19 cellular contexts compared by ENCODE assay signal in the genomic region with DNA sequence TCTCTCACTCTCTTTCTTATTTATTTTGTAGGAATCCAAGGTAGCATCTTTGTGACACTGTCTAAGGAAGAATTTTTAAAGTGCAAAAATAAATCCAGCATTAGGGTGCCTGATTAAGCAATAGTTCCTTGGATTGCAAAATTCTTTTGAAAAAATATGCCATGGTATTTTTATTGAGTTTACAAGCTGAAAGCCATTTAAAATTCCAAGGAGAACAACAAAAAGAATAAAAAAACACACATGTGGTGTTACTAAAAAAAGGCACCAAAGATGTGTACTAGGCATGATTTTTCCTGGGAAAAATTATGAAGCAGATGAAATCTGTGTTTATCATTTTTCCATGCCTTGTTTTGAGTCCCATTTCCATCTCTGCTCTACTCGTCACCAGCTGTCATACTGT.
DNase-seq lines count a peak whose midpoint lies in the region; ATAC-seq and TF ChIP-seq lines count a peak whose summit lies in the region.
"Had no signal": no experiment of that assay in that cellular context is flagged by ENCODE, and none has a peak within 500 bp of the region (broad histone marks: within the 10 kb centered on the region; RNA-seq: fewer than 3 reads in every experiment).

No MANE protein-coding gene starts in this region.

- 38% methylated on average over 1 of the region's 1 CpG for WGBS in smooth muscle cell (ENCODE audit: low lambda C conversion rate)

- ATAC-seq in HG02870 (IDR thresholded peaks at IDR 0.05; ENCODE audit: unreplicated experiment), result no peak
- no peak for ATAC-seq in HG02938 (IDR thresholded peaks at IDR 0.05; ENCODE audit: unreplicated experiment)
- ATAC-seq: activated CD8-positive, alpha-beta T cell treated with anti-CD3 and anti-CD28 coated beads, Interleukin-2, amount 10 ng/mL, durations not matched to agents 7 days and 5 days; heart left ventricle; left lung had no signal

- no peak overlapping the region for H2AFZ ChIP-seq in smooth muscle cell (ENCODE audit: low read depth)

- TF ChIP-seq CTCF in foreskin fibroblast (IDR thresholded peaks at IDR 0.05; ENCODE audit: low read depth, low read length) (no peak), smooth muscle cell (IDR thresholded peaks at IDR 0.05; ENCODE audit: borderline replicate concordance, insufficient read depth, poor library complexity, severe bottlenecking) (no peak)

- H3K9me3 ChIP-seq in adipocyte (ENCODE audit: control insufficient read depth, low read length) (no peaks in the 10 kb centered on the region), smooth muscle cell (replicated peaks; ENCODE audit: low read depth) (no peaks in the 10 kb centered on the region)
- H3K9me3 ChIP-seq: Caco-2, left lung had no signal

- H3K79me2 ChIP-seq in smooth muscle cell (ENCODE audit: low read depth), result no peaks in the 10 kb centered on the region

- DNase-seq in EH (ENCODE audit: low read depth) (peak; percentile 68), adipocyte (ENCODE audit: low read depth) (peak; percentile 76), foreskin fibroblast (peak; percentile 9 to 58), smooth muscle cell (lab: John Stamatoyannopoulos, UW; ENCODE audit: unreplicated experiment) (no peak)
- DNase-seq in activated CD4-positive, alpha-beta T cell treated with anti-CD3 and anti-CD28 coated beads, Interleukin-2, amount 50 U/mL, for 1 hour, result no peak
- DNase-seq: activated CD4-positive, CD25-positive, alpha-beta regulatory T cell; activated CD8-positive, alpha-beta T cell treated with anti-CD3 and anti-CD28 coated beads, Interleukin-2, amount 10 ng/mL, durations not matched to agents 7 days and 5 days; activated naive CD4-positive, alpha-beta T cell; activated T-cell treated with anti-CD3 and anti-CD28 coated beads, Interleukin-2, amount 50 U/mL, for 24 hours; amygdala; Caco-2; erythroblast; heart left ventricle; left lung; NCI-H748 treated with DMSO at 0.1 percent for 48 hours; nucleus accumbens; T1000 had no signal

- no peaks in the 10 kb centered on the region for H3K36me3 ChIP-seq in adipocyte (ENCODE audit: control insufficient read depth, insufficient read depth, low read length, severe bottlenecking)
- H3K36me3 ChIP-seq in smooth muscle cell (ENCODE audit: low read depth), result no peaks in the 10 kb centered on the region
- H3K36me3 ChIP-seq: heart left ventricle, left lung had no signal

- H3K27me3 ChIP-seq in adipocyte (replicated peaks; ENCODE audit: control insufficient read depth, insufficient read depth, low read length), result no peaks in the 10 kb centered on the region
- H3K27me3 ChIP-seq in smooth muscle cell (ENCODE audit: low read depth), result no peaks in the 10 kb centered on the region
- H3K27me3 ChIP-seq: heart left ventricle, left lung had no signal

- peak overlapping the region; percentile 9 for H3K27ac ChIP-seq in smooth muscle cell (ENCODE audit: low read depth)

- peaks cover 5% of the 10 kb centered on the region for H3F3A ChIP-seq in smooth muscle cell (ENCODE audit: low read depth)

- H4K20me1 ChIP-seq in smooth muscle cell (ENCODE audit: low read depth), result no peaks in the 10 kb centered on the region

- H3K4me2 ChIP-seq in smooth muscle cell, result peak overlapping the region; percentile 37

- H3K4me1 ChIP-seq in adipocyte (ENCODE audit: control insufficient read depth, insufficient read depth, low read length), result peaks cover 13% of the 10 kb centered on the region
- no peaks in the 10 kb centered on the region for H3K4me1 ChIP-seq in smooth muscle cell (ENCODE audit: low read depth)
- H3K4me1 ChIP-seq: Caco-2, heart left ventricle had no signal

- H3K9ac ChIP-seq in adipocyte (ENCODE audit: low read length), result peak overlapping the region; percentile 39
- H3K9ac ChIP-seq in smooth muscle cell (ENCODE audit: low read depth), result no peak overlapping the region

- H3K4me3 ChIP-seq in adipocyte (ENCODE audit: low read length) (peak overlapping the region; percentile 43), foreskin fibroblast (ENCODE audit: low read depth in 1 of 2, low read length in 2 of 2) (peak overlapping the region in 1 of 2 donors; percentile 0), smooth muscle cell (no peak overlapping the region)
- H3K4me3 ChIP-seq: heart left ventricle, left lung had no signal

Comparison
In these comparisons a context has a peak if more than half of its experiments do, and no peak if none do; other contexts are left out.
1. DNase-seq: peak in EH (single experiment), adipocyte (single experiment) and foreskin fibroblast (2 of 2); none in smooth muscle cell (single experiment) and activated CD4-positive, alpha-beta T cell treated with anti-CD3 and anti-CD28 coated beads, Interleukin-2, amount 50 U/mL, for 1 hour (single experiment).